ENCODE assay signal across 1 cellular context in genomic region chr14:68137704-68138619, GRCh38.
A peak's percentile ranks its signal among the peaks of the same experiment; 100 is the strongest.
TF ChIP-seq lines count a peak whose summit lies in the region.

No MANE protein-coding gene starts in this region.

TF ChIP-seq in HEK293, 187 proteins besides CTCF, POLR2A, EP300 and RAD21 (continued from another document and continues in another):
- TF ChIP-seq AEBP2 (tag by site-specific recombination; IDR thresholded peaks at IDR 0.05; ENCODE audit: borderline replicate concordance) (no peak), ZBTB17 (tag by site-specific recombination; IDR thresholded peaks at IDR 0.05) (peak; percentile 83), ZXDB (tag by site-specific recombination; IDR thresholded peaks at IDR 0.05) (peak; percentile 81), ZBTB10 (tag by site-specific recombination; IDR thresholded peaks at IDR 0.05) (no peak), ZBTB26 (tag by site-specific recombination; optimal IDR thresholded peaks at IDR 0.05) (no peak), GFI1B (tag by site-specific recombination; IDR thresholded peaks at IDR 0.05) (no peak), ZNF701 (tag by site-specific recombination; IDR thresholded peaks at IDR 0.05) (no peak), ZIC2 (tag by site-specific recombination; IDR thresholded peaks at IDR 0.05) (no peak), ZSCAN30 (tag by site-specific recombination; IDR thresholded peaks at IDR 0.05) (peak; percentile 31; the same call in 1 of the 2 replicates), ZBTB7A (tag by site-specific recombination; IDR thresholded peaks at IDR 0.05; ENCODE audit: low read depth) (no peak), ZNF10 (tag by site-specific recombination; IDR thresholded peaks at IDR 0.05) (no peak), GLIS1 (tag by site-specific recombination; IDR thresholded peaks at IDR 0.05) (peak; percentile 48; the same call in 1 of the 2 replicates), ZNF16 (tag by site-specific recombination; IDR thresholded peaks at IDR 0.05; ENCODE audit: low read depth) (no peak), ZFP3 (tag by site-specific recombination; IDR thresholded peaks at IDR 0.05; ENCODE audit: low read depth) (no peak), KLF17 (tag by site-specific recombination; IDR thresholded peaks at IDR 0.05) (peak; percentile 54; the same call in 1 of the 2 replicates), ZNF214 (tag by site-specific recombination; IDR thresholded peaks at IDR 0.05; ENCODE audit: borderline replicate concordance) (no peak), ZNF677 (tag by site-specific recombination; IDR thresholded peaks at IDR 0.05) (no peak), ZNF37A (tag by site-specific recombination; IDR thresholded peaks at IDR 0.05) (no peak), ZNF266 (tag by site-specific recombination; IDR thresholded peaks at IDR 0.05; ENCODE audit: low read depth) (no peak), BCL11B (tag by site-specific recombination; IDR thresholded peaks at IDR 0.05; ENCODE audit: low read depth) (no peak), ZNF843 (tag by site-specific recombination; IDR thresholded peaks at IDR 0.05) (peak; percentile 66), ZNF146 (tag by site-specific recombination; IDR thresholded peaks at IDR 0.05) (no peak), ZNF133 (tag by site-specific recombination; IDR thresholded peaks at IDR 0.05) (no peak), HIC1 (tag by site-specific recombination; IDR thresholded peaks at IDR 0.05) (no peak; the same call in 1 of the 2 replicates), SP7 (tag by site-specific recombination; IDR thresholded peaks at IDR 0.05) (peak; percentile 90; the same call in 1 of the 2 replicates), ZNF580 (tag by site-specific recombination; IDR thresholded peaks at IDR 0.05) (no peak), ZNF585B (tag by site-specific recombination; IDR thresholded peaks at IDR 0.05) (no peak), ZNF114 (tag by site-specific recombination; IDR thresholded peaks at IDR 0.05) (no peak), KLF8 (tag by site-specific recombination; IDR thresholded peaks at IDR 0.05) (peak; percentile 56), ZNF433 (tag by site-specific recombination; IDR thresholded peaks at IDR 0.05; ENCODE audit: low read depth) (no peak), WT1 (tag by site-specific recombination; IDR thresholded peaks at IDR 0.05) (no peak), PRDM1 (tag by site-specific recombination; IDR thresholded peaks at IDR 0.05) (no peak), BCL11A (tag by site-specific recombination; IDR thresholded peaks at IDR 0.05; ENCODE audit: low read depth) (no peak), ZNF791 (tag by site-specific recombination; IDR thresholded peaks at IDR 0.05) (no peak), ZNF548 (tag by site-specific recombination; IDR thresholded peaks at IDR 0.05) (no peak), OSR2 (tag by site-specific recombination; IDR thresholded peaks at IDR 0.05) (peak; percentile 47; the same call in 1 of the 2 replicates), ZNF280D (tag by site-specific recombination; IDR thresholded peaks at IDR 0.05) (no peak), ZNF335 (tag by site-specific recombination; conservative IDR thresholded peaks at IDR 0.05) (peak; percentile 81), ZNF280C (tag by site-specific recombination; IDR thresholded peaks at IDR 0.05) (no peak), ZNF555 (tag by site-specific recombination; conservative IDR thresholded peaks at IDR 0.05) (no peak), ZBTB1 (tag by site-specific recombination; IDR thresholded peaks at IDR 0.05) (no peak), SP3 (tag by site-specific recombination; IDR thresholded peaks at IDR 0.05) (no peak; the same call in 1 of the 2 replicates), ZNF776 (tag by site-specific recombination; IDR thresholded peaks at IDR 0.05; ENCODE audit: borderline replicate concordance) (no peak), ZNF221 (tag by site-specific recombination; IDR thresholded peaks at IDR 0.05; ENCODE audit: borderline replicate concordance) (no peak), ZNF48 (tag by site-specific recombination; IDR thresholded peaks at IDR 0.05) (no peak), SCRT1 (tag by site-specific recombination; IDR thresholded peaks at IDR 0.05; ENCODE audit: borderline replicate concordance) (peak; percentile 92), HOXA7 (CRISPR knock-in tag; IDR thresholded peaks at IDR 0.05; ENCODE audit: borderline replicate concordance) (no peak), ZBTB8A (tag by site-specific recombination; IDR thresholded peaks at IDR 0.05) (0 out of 2 replicates have a peak, but pooled peaks have one; percentile 34), KLF7 (tag by site-specific recombination; IDR thresholded peaks at IDR 0.05; ENCODE audit: borderline replicate concordance) (no peak), ZNF354C (tag by site-specific recombination; IDR thresholded peaks at IDR 0.05; ENCODE audit: borderline replicate concordance, low read depth) (no peak), ZNF292 (tag by site-specific recombination; IDR thresholded peaks at IDR 0.05; ENCODE audit: borderline replicate concordance, low read depth) (no peak), ZNF600 (tag by site-specific recombination; IDR thresholded peaks at IDR 0.05) (peak; percentile 96), ZNF768 (tag by site-specific recombination; IDR thresholded peaks at IDR 0.05) (no peak), ZNF645 (tag by site-specific recombination; IDR thresholded peaks at IDR 0.05) (no peak), KLF10 (tag by site-specific recombination; IDR thresholded peaks at IDR 0.05) (peak; percentile 70), ZNF184 (tag by site-specific recombination; IDR thresholded peaks at IDR 0.05) (peak; percentile 48; the same call in 1 of the 2 replicates)
